Comparison of ENCODE assay signal across 27 cellular contexts in genomic region chr15:59340325-59340724, GRCh38. TPM values are rescaled to one million over a fixed set of nuclear protein-coding genes. Genes with fewer than 3 reads are reported as not detected.
DNase-seq lines count a peak whose midpoint lies in the region; ATAC-seq, FAIRE-seq and TF ChIP-seq lines count a peak whose summit lies in the region.
"Had no signal": no experiment of that assay in that cellular context is flagged by ENCODE, and none has a peak within 500 bp of the region (broad histone marks: within the 10 kb centered on the region; RNA-seq: fewer than 3 reads in every experiment).

No MANE protein-coding gene starts in this region.

- H2AFZ ChIP-seq in mammary epithelial cell (ENCODE audit: low read depth, low read length), result no peak overlapping the region
- no peak overlapping the region for H2AFZ ChIP-seq in keratinocyte (ENCODE audit: control insufficient read depth, low read length)

- H3K4me1 ChIP-seq in HEK293 (ENCODE audit: control insufficient read depth, insufficient read depth, low read length), result no peaks in the 10 kb centered on the region
- H3K4me1 ChIP-seq in mammary epithelial cell (ENCODE audit: insufficient read depth, low read length), result peaks cover 26% of the 10 kb centered on the region
- H3K4me1 ChIP-seq in keratinocyte (ENCODE audit: control insufficient read depth, extremely low read depth, insufficient read depth, low read length), result peaks cover 20% of the 10 kb centered on the region
- H3K4me1 ChIP-seq in A673 (ENCODE audit: insufficient read depth, low read length, poor library complexity, severe bottlenecking), result no peaks in the 10 kb centered on the region

- ATAC-seq in HG02571 (IDR thresholded peaks at IDR 0.05; ENCODE audit: unreplicated experiment) (no peak), HG03159 (IDR thresholded peaks at IDR 0.05; ENCODE audit: unreplicated experiment) (no peak)
- ATAC-seq: activated CD8-positive, alpha-beta memory T cell treated with anti-CD3 and anti-CD28 coated beads, Interleukin-2, amount 10 ng/mL, durations not matched to agents 7 days and 5 days; activated naive CD8-positive, alpha-beta T cell treated with anti-CD3 and anti-CD28 coated beads, Interleukin-2, amount 50 U/mL, for 24 hours; natural killer cell treated with Interleukin-12 subunit alpha and Interleukin-12 subunit beta and Interleukin-15 and Interleukin-18, amount 100 ng/mL, for 72 hours; PC-3; psoas muscle; SK-N-SH treated with all-trans-retinoic acid at 6 μM for 48 hours had no signal

- H3K4me3 ChIP-seq in HEK293 (ENCODE audit: low read depth, low read length), result no peak overlapping the region
- H3K4me3 ChIP-seq in mammary epithelial cell (replicated peaks in 1 of 3; ENCODE audit: insufficient read depth in 1 of 3, low read depth in 2 of 3, low read length in 3 of 3), result no peak overlapping the region
- no peak overlapping the region for H3K4me3 ChIP-seq in keratinocyte (ENCODE audit: control insufficient read depth in 2 of 3, extremely low read depth in 1 of 3, insufficient read depth in 2 of 3, low read depth in 1 of 3, low read length in 3 of 3)
- H3K4me3 ChIP-seq in A673 (ENCODE audit: low read depth, low read length, poor library complexity, severe bottlenecking), result no peak overlapping the region
- H3K4me3 ChIP-seq: psoas muscle, transverse colon had no signal

- H4K20me1 ChIP-seq in mammary epithelial cell (ENCODE audit: insufficient read depth, low read length) (no peaks in the 10 kb centered on the region), keratinocyte (ENCODE audit: control insufficient read depth, extremely low read depth, insufficient read depth, low read length) (no peaks in the 10 kb centered on the region)

- TF ChIP-seq CTCF in HEK293 (tag by site-specific recombination; IDR thresholded peaks at IDR 0.05) (no peak), mammary epithelial cell (conservative IDR thresholded peaks at IDR 0.05 in 1 of 2, IDR thresholded peaks at IDR 0.05 in 1 of 2; ENCODE audit: extremely low read depth in 1 of 2, insufficient read depth in 1 of 2, low read depth in 1 of 2, low read length in 2 of 2) (no peak), keratinocyte (optimal IDR thresholded peaks at IDR 0.05 in 1 of 3, IDR thresholded peaks at IDR 0.05 in 1 of 3, conservative IDR thresholded peaks at IDR 0.05 in 1 of 3; ENCODE audit: extremely low read depth in 1 of 3, insufficient read depth in 2 of 3, low read length in 3 of 3) (no peak), A673 (conservative IDR thresholded peaks at IDR 0.05; ENCODE audit: low read depth, low read length) (no peak)

- intact Hi-C loops in mammary epithelial cell (cut with micrococcal nuclease) (no loop called here), A673 (cut with micrococcal nuclease; ENCODE audit: unreplicated experiment) (no loop called here)

- in situ Hi-C loops in mammary epithelial cell (cut with MboI; ENCODE audit: low sequenced_read_pairs in 2 of 2), result no loop called here

- H3K9me3 ChIP-seq in HEK293 (ENCODE audit: control insufficient read depth, insufficient read depth, low read depth, low read length) (no peaks in the 10 kb centered on the region), mammary epithelial cell (replicated peaks; ENCODE audit: insufficient read depth, low read length) (no peaks in the 10 kb centered on the region), keratinocyte (ENCODE audit: control insufficient read depth, low read depth, low read length) (no peaks in the 10 kb centered on the region), A673 (ENCODE audit: low read depth, low read length, poor library complexity, severe bottlenecking) (no peaks in the 10 kb centered on the region)
- H3K9me3 ChIP-seq: psoas muscle, transverse colon had no signal

- DNase-seq in EH (ENCODE audit: low read depth) (peak; percentile 20), mammary epithelial cell (no peak), keratinocyte (ENCODE audit: low read depth, low spot score) (no peak), A673 (ENCODE audit: low spot score) (no peak)
- DNase-seq: activated CD8-positive, alpha-beta memory T cell treated with anti-CD3 and anti-CD28 coated beads, Interleukin-2, amount 10 ng/mL, durations not matched to agents 7 days and 5 days; activated gamma-delta T cell treated with Interleukin-2 at 50 U/mL for 16 hours; activated naive CD8-positive, alpha-beta T cell treated with anti-CD3 and anti-CD28 coated beads, Interleukin-2, amount 50 U/mL, for 24 hours; activated T-cell treated with anti-CD3 and anti-CD28 coated beads, Interleukin-2, amount 50 U/mL, for 48 hours; cerebellar nuclear complex; DND-41; HFFc6; hypothalamus; NCI-H1417 treated with DMSO at 0.1 percent for 48 hours; NCI-H2107; NCI-H526; occipital lobe; PC-3; psoas muscle; Right ventricle myocardium superior; stimulated activated CD4-positive, alpha-beta T cell treated with anti-CD3 and anti-CD28 coated beads, Interleukin-4, amount 100 ng/mL, for 24 hours; transverse colon had no signal

- H3K27me3 ChIP-seq in mammary epithelial cell (ENCODE audit: insufficient read depth, low read length) (no peaks in the 10 kb centered on the region), keratinocyte (ENCODE audit: control insufficient read depth, extremely low read depth, insufficient read depth, low read length) (no peaks in the 10 kb centered on the region), A673 (replicated peaks; ENCODE audit: insufficient read depth, low read depth, low read length, poor library complexity) (no peaks in the 10 kb centered on the region)
- H3K27me3 ChIP-seq: transverse colon had no signal

- FAIRE-seq in keratinocyte (lab: Jason Lieb, UNC), result no peak
- FAIRE-seq: endometrium had no signal

- H3K27ac ChIP-seq in HEK293 (ENCODE audit: extremely low read depth, low read depth, low read length) (no peak overlapping the region), mammary epithelial cell (ENCODE audit: insufficient read depth, low read depth, low read length) (peak overlapping the region; percentile 90), keratinocyte (ENCODE audit: control insufficient read depth, insufficient read depth, low read length) (peak overlapping the region; percentile 84), A673 (ENCODE audit: low read depth, low read length, poor library complexity, severe bottlenecking) (no peak overlapping the region)
- H3K27ac ChIP-seq: psoas muscle, transverse colon had no signal

- no peaks in the 10 kb centered on the region for H3K9me1 ChIP-seq in keratinocyte (ENCODE audit: control insufficient read depth, extremely low read depth, insufficient read depth, low read length)

- POLR2A ChIA-PET in HEK293 (lab: Yijun Ruan, JAX) (no interaction called here), A673 (lab: Charles Lee; ENCODE audit: low non-redundant PET) (no interaction called here)

- 99% methylated on average over 5 of the region's 5 CpGs for WGBS in mammary epithelial cell (ENCODE audit: low coverage, missing lambda C conversion rate)

- peak overlapping the region; percentile 48 for H3K4me2 ChIP-seq in mammary epithelial cell (ENCODE audit: insufficient read depth, low read depth, low read length)
- no peak overlapping the region for H3K4me2 ChIP-seq in keratinocyte (ENCODE audit: control insufficient read depth, extremely low read depth, insufficient read depth, low read depth, low read length)

- dilution Hi-C loops in mammary epithelial cell (cut with HindIII; ENCODE audit: low sequenced_read_pairs) (no loop called here), keratinocyte (cut with MboI; ENCODE audit: extremely low pct_ligation_motif_present, low sequenced_read_pairs) (no loop called here)

- CTCF ChIA-PET in HEK293 (lab: Yijun Ruan, JAX), result no interaction called here
- CTCF ChIA-PET in mammary epithelial cell (lab: Charles Lee; ENCODE audit: low non-redundant PET), result interaction anchor here (0.7 kb wide), 1 partner anchor 1683 kb away, joined by 7 read pairs; no protein-coding TSS in a partner anchor
- CTCF ChIA-PET in A673 (lab: Charles Lee), result no interaction called here

- H3K79me2 ChIP-seq in mammary epithelial cell (ENCODE audit: insufficient read depth, low read length) (peaks cover 92% of the 10 kb centered on the region), keratinocyte (ENCODE audit: control insufficient read depth, insufficient read depth, low read length) (peaks cover 80% of the 10 kb centered on the region)

- H3K36me3 ChIP-seq in HEK293 (ENCODE audit: control insufficient read depth in 2 of 2, insufficient read depth in 1 of 2, low read length in 2 of 2), result no peaks in the 10 kb centered on the region
- no peaks in the 10 kb centered on the region for H3K36me3 ChIP-seq in mammary epithelial cell (ENCODE audit: insufficient read depth, low read length)
- peaks cover 0 to under 1% of the 10 kb centered on the region in 2 experiments for H3K36me3 ChIP-seq in keratinocyte (ENCODE audit: control insufficient read depth in 2 of 2, extremely low read depth in 1 of 2, insufficient read depth in 2 of 2, low read length in 2 of 2)
- no peaks in the 10 kb centered on the region for H3K36me3 ChIP-seq in A673 (ENCODE audit: insufficient read depth, low read length, poor library complexity, severe bottlenecking)
- H3K36me3 ChIP-seq: transverse colon had no signal

- H3K9ac ChIP-seq in mammary epithelial cell (ENCODE audit: insufficient read depth, low read length), result no peak overlapping the region
- H3K9ac ChIP-seq in keratinocyte (ENCODE audit: control insufficient read depth, extremely low read depth, insufficient read depth, low read length), result no peak overlapping the region

- BruUV-seq in mammary epithelial cell (replicated peaks; lab: Mats Ljungman, UMichigan) (no TSS peak), A673 (replicated peaks; lab: Mats Ljungman, UMichigan) (no TSS peak)

TF ChIP-seq in HEK293, 187 proteins besides CTCF, POLR2A, EP300 and RAD21 (continues in another document):
- TF ChIP-seq ZBTB21 (tag by site-specific recombination; IDR thresholded peaks at IDR 0.05) (0 out of 2 replicates have a peak, but pooled peaks have one; percentile 21), ZNF629 (tag by site-specific recombination; IDR thresholded peaks at IDR 0.05) (peak; percentile 62; the same call in 1 of the 2 replicates)

RNA-seq across cellular contexts. Expression of gene MYO1E, which starts 32.3 kb away (rescaled TPM):
- total RNA-seq in mammary epithelial cell (100 to 1,000 TPM; 205 to 298 TPM), A673 (2021) (7.9 and 10.6 TPM in 2 replicates)
- polyA plus RNA-seq in mammary epithelial cell (47.9 TPM), keratinocyte (74.6 to 213 TPM (median 117 TPM) in 3 replicates)
- polyA minus RNA-seq in mammary epithelial cell (196 TPM), keratinocyte (46.1 to 279 TPM (median 153 TPM) in 3 replicates)
- polyA plus RNA-seq in keratinocyte (2011; ENCODE audit: low read depth), result 201 TPM
- 63.2 and 176 TPM in 2 replicates for polyA plus RNA-seq in keratinocyte (2011; cell fraction: cytosol; rRNA removed)
- 167 and 242 TPM in 2 replicates for polyA plus RNA-seq in keratinocyte (2011; cell fraction: nucleus; rRNA removed)
- polyA plus RNA-seq in keratinocyte (2012; ENCODE audit: low replicate concordance), result 112 and 184 TPM in 2 replicates
- 218 TPM for polyA minus RNA-seq in keratinocyte (2011; cell fraction: cytosol; rRNA and poly(A)+ RNA removed)
- polyA minus RNA-seq in keratinocyte (2011; cell fraction: nucleus; rRNA and poly(A)+ RNA removed), result 151 and 398 TPM in 2 replicates

Comparison
In these comparisons a context has a peak if more than half of its experiments do, and no peak if none do; other contexts are left out.
1. H3K27ac ChIP-seq: peak in mammary epithelial cell (single experiment) and keratinocyte (single experiment); none in HEK293 (single experiment) and A673 (single experiment).
2. RNA of gene MYO1E, which starts 32.3 kb away (total RNA-seq): 205 to 298 TPM in mammary epithelial cell; 7.9 to 10.6 TPM in A673; every median in the first group is over 10 times any median in the second.